Comparison of ENCODE assay signal across 10 cellular contexts in the genomic region with DNA sequence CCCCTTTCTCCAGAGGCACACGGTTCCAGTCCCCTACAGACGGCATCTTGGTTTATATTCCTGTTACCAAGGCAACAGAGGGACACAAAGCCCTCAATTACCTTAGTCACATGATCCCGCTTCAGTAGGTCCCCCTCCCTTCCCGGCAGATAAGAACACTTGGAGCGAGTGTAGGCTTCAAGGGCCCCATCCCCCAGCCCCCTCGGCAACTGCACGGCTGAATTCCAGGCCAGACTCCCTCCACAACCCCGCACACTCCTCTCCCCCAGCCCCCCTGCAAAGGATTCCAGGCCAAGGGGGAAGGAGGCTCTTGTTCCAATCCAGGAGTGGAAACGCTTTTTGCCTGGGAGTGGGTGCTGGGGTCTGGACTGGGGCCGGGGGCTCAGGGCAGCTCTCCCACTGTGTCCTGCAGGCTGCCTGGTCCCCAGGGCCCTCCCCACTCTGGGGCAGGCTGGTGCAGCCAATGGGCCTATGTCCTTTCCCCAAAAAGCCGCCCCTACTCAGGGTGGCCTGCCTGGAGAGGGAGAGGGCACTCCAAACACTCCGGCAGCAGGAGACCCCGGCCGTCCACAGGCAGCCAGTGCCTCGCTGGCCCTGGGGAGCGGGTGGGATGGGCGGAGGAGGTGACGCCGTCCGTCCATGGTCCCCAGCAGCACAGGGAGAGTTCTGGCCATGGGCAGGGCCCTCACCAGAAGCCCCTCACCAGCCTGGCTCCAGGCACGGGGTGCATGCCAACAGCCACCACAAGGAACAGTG.
DNase-seq lines count a peak whose midpoint lies in the region; ATAC-seq and TF ChIP-seq lines count a peak whose summit lies in the region.
"Had no signal": no experiment of that assay in that cellular context is flagged by ENCODE, and none has a peak within 500 bp of the region (broad histone marks: within the 10 kb centered on the region; RNA-seq: fewer than 3 reads in every experiment).

No MANE protein-coding gene starts in this region.

- peak overlapping the region; percentile 16; the same call in 1 of the 2 replicates for H3K4me3 ChIP-seq in HUES64 (ENCODE audit: low read length)
- H3K4me3 ChIP-seq in SK-N-MC, result peak overlapping the region; percentile 54
- no peak overlapping the region for H3K4me3 ChIP-seq in right cardiac atrium (ENCODE audit: low read length)
- H3K4me3 ChIP-seq in retinal pigment epithelial cell (ENCODE audit: low read length), result peak overlapping the region; percentile 23

- H3K36me3 Mint-ChIP-seq in activated CD4-positive, alpha-beta T cell treated with anti-CD3 and anti-CD28 coated beads for 36 hours (ENCODE audit: low read depth), result peaks cover 5% of the 10 kb centered on the region

- H3K9me3 Mint-ChIP-seq in activated CD4-positive, alpha-beta T cell treated with anti-CD3 and anti-CD28 coated beads for 36 hours (ENCODE audit: low read depth), result no peaks in the 10 kb centered on the region

- H3K4me1 ChIP-seq in HUES64 (ENCODE audit: insufficient read depth, low read length) (peaks cover 18% of the 10 kb centered on the region; the same call in 1 of the 2 replicates), right cardiac atrium (ENCODE audit: control insufficient read depth, insufficient read depth, low read length) (peaks cover 24% of the 10 kb centered on the region)

- H3K27me3 ChIP-seq in HUES64 (ENCODE audit: insufficient read depth, low read length), result no peaks in the 10 kb centered on the region
- no peaks in the 10 kb centered on the region for H3K27me3 ChIP-seq in right cardiac atrium (ENCODE audit: control insufficient read depth, insufficient read depth)

- H3K9ac ChIP-seq in HUES64 (ENCODE audit: low read depth, low read length), result peak overlapping the region; percentile 62
- H3K9ac ChIP-seq in SK-N-MC (ENCODE audit: insufficient read length), result peak overlapping the region; percentile 51

- H3K27ac Mint-ChIP-seq in activated CD4-positive, alpha-beta T cell treated with anti-CD3 and anti-CD28 coated beads for 36 hours, result no peak overlapping the region

- peak overlapping the region; percentile 67 for H3K27ac ChIP-seq in HUES64 (ENCODE audit: low read depth, low read length)
- H3K27ac ChIP-seq in SK-N-MC, result peak overlapping the region; percentile 85
- H3K27ac ChIP-seq in right cardiac atrium (ENCODE audit: low read length), result peak overlapping the region; percentile 4

- H3K4me3 Mint-ChIP-seq in activated CD4-positive, alpha-beta T cell treated with anti-CD3 and anti-CD28 coated beads for 36 hours, result no peak overlapping the region

- intact Hi-C loops in right cardiac atrium (cut with DNase I), result loop anchor here in 2 of 4 donors (5.0 kb wide), 2 partner anchors 80 to 85 kb away; no protein-coding TSS in a partner anchor
- intact Hi-C loops in activated CD4-positive, alpha-beta T cell treated with anti-CD3 and anti-CD28 coated beads for 36 hours (cut with DNase I, micrococcal nuclease), result no loop called here

- no peaks in the 10 kb centered on the region for H3K27me3 Mint-ChIP-seq in activated CD4-positive, alpha-beta T cell treated with anti-CD3 and anti-CD28 coated beads for 36 hours

- H3K4me1 Mint-ChIP-seq in activated CD4-positive, alpha-beta T cell treated with anti-CD3 and anti-CD28 coated beads for 36 hours, result no peaks in the 10 kb centered on the region

- CTCF ChIA-PET in activated CD4-positive, alpha-beta T cell treated with anti-CD3 and anti-CD28 coated beads for 36 hours (lab: Charles Lee), result interaction anchor here (0.6 to 2.1 kb wide), 2 partner anchors 8 to 112 kb away, joined by 3 to 5 read pairs; no protein-coding TSS in a partner anchor

- DNase-seq in SK-N-MC (ENCODE audit: low read depth, low spot score) (peak; percentile 59), right cardiac atrium (peak; percentile 53 to 85 (median 84)), retinal pigment epithelial cell (ENCODE audit: low read depth) (peak; percentile 93), GOT3 (lab: John Stamatoyannopoulos, UW) (no peak), AG08396 (ENCODE audit: low spot score) (no peak)
- DNase-seq in activated CD4-positive, alpha-beta T cell treated with anti-CD3 and anti-CD28 coated beads for 36 hours, result no peak
- DNase-seq: stimulated activated CD4-positive, alpha-beta T cell treated with anti-CD3 and anti-CD28 coated beads, Interleukin-4, amount 100 ng/mL, for 1 hour; T-helper 2 cell had no signal

- POLR2A ChIA-PET in activated CD4-positive, alpha-beta T cell treated with anti-CD3 and anti-CD28 coated beads for 36 hours (lab: Charles Lee), result no interaction called here

- H3K9me3 ChIP-seq in HUES64 (ENCODE audit: insufficient read depth, low read depth, low read length) (no peaks in the 10 kb centered on the region), SK-N-MC (ENCODE audit: low read depth, low read length) (no peaks in the 10 kb centered on the region), right cardiac atrium (ENCODE audit: control insufficient read depth, low read length) (no peaks in the 10 kb centered on the region)

- TF ChIP-seq CTCF in retinal pigment epithelial cell (conservative IDR thresholded peaks at IDR 0.05; ENCODE audit: low read depth, low read length), result no peak

- H3K36me3 ChIP-seq in HUES64 (ENCODE audit: insufficient read depth, low read length), result peaks cover 16% of the 10 kb centered on the region
- H3K36me3 ChIP-seq in SK-N-MC (ENCODE audit: insufficient read depth, low read length), result peaks cover 9% of the 10 kb centered on the region; the same call in 1 of the 2 replicates

- peak; percentile 32 to 51 for ATAC-seq in right cardiac atrium
- ATAC-seq in HG02885 (IDR thresholded peaks at IDR 0.05; ENCODE audit: poor library complexity, unreplicated experiment), result no peak
- no peak for ATAC-seq in activated CD4-positive, alpha-beta T cell treated with anti-CD3 and anti-CD28 coated beads for 36 hours

- WGBS in HUES64, result 56% methylated on average over 21 of the region's 21 CpGs
- 28% methylated on average over 21 of the region's 21 CpGs for WGBS in right cardiac atrium

Comparison
In these comparisons a context has a peak if more than half of its experiments do, and no peak if none do; other contexts are left out.
1. H3K27ac ChIP-seq: peak in every context shown above with its lines; median percentile 85 in SK-N-MC; 67 in HUES64; 4 in right cardiac atrium.
2. DNase-seq: peak in SK-N-MC (single experiment), right cardiac atrium (3 of 3) and retinal pigment epithelial cell (single experiment); none in GOT3 (single experiment), AG08396 (single experiment) and activated CD4-positive, alpha-beta T cell treated with anti-CD3 and anti-CD28 coated beads for 36 hours (single experiment).
3. ATAC-seq: peak in right cardiac atrium (2 of 2); none in HG02885 (single experiment) and activated CD4-positive, alpha-beta T cell treated with anti-CD3 and anti-CD28 coated beads for 36 hours (single experiment).